ENCODE assay signal across 13 cellular contexts in the genomic region with DNA sequence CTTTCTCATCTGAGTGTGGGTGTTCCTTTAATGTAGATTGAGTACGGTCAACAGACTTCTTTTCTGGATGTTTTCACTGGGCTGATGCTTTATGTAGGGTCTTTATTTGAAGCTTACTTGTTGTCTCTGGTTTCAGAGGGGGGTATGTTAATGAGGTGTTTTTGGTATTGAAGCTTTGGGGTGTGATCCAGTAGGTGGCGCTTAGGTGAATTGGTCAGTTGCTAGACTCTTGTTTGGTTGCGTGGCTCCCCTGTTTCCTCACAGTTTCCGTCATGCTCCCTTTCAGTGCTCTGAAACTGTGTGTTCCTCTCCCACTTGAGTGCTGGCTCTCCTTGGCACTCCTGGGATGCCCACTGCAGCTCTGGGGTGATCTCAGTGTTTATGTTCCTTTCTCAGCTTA.
DNase-seq lines count a peak whose midpoint lies in the region; ATAC-seq, FAIRE-seq and TF ChIP-seq lines count a peak whose summit lies in the region.
"Had no signal": no experiment of that assay in that cellular context is flagged by ENCODE, and none has a peak within 500 bp of the region (broad histone marks: within the 10 kb centered on the region; RNA-seq: fewer than 3 reads in every experiment).

No MANE protein-coding gene starts in this region.

- H3K4me3 ChIP-seq in LNCaP clone FGC (ENCODE audit: low read depth, low read length) (no peak overlapping the region), GM12878 (no peak overlapping the region), HepG2 (replicated peaks in 1 of 3; ENCODE audit: insufficient read depth in 1 of 3, low read depth in 2 of 3, low read length in 3 of 3) (no peak overlapping the region)
- H3K4me3 ChIP-seq: SJSA1, smooth muscle cell had no signal

- H3K4me2 ChIP-seq in GM12878 (ENCODE audit: control insufficient read depth, insufficient read depth), result no peak overlapping the region
- no peak overlapping the region for H3K4me2 ChIP-seq in HepG2 (ENCODE audit: low read depth, low read length)
- H3K4me2 ChIP-seq: smooth muscle cell had no signal

- 39% methylated on average over 4 of the region's 4 CpGs for WGBS in GM12878 (ENCODE audit: insufficient coverage, insufficient replicate concordance, low lambda C conversion rate, missing lambda C conversion rate)
- 13% methylated on average over 4 of the region's 4 CpGs for WGBS in HepG2 (ENCODE audit: low lambda C conversion rate)

- no peak for TF ChIP-seq EP300 in GM12878 (IDR thresholded peaks at IDR 0.05; ENCODE audit: borderline replicate concordance in 1 of 2, control insufficient read depth in 1 of 2, low read depth in 2 of 2, low read length in 2 of 2)
- no peak for TF ChIP-seq EP300 in HepG2 (IDR thresholded peaks at IDR 0.05; ENCODE audit: low read depth in 2 of 2, low read length in 2 of 2)
- no peak for TF ChIP-seq EP300 in HepG2 (CRISPR knock-in tag; IDR thresholded peaks at IDR 0.05; ENCODE audit: borderline replicate concordance)

- TF ChIP-seq CTCF in GM12872 (IDR thresholded peaks at IDR 0.05; ENCODE audit: insufficient read depth, low read depth, low read length), result peak; percentile 60
- 0 out of 2 replicates have a peak, but pooled peaks have one; percentile 6 for TF ChIP-seq CTCF in LNCaP clone FGC (IDR thresholded peaks at IDR 0.05; ENCODE audit: control insufficient read depth, extremely low read depth, insufficient read depth)
- TF ChIP-seq CTCF in GM12878 (IDR thresholded peaks at IDR 0.05 in 2 of 3, conservative IDR thresholded peaks at IDR 0.05 in 1 of 3; ENCODE audit: control insufficient read depth in 2 of 3, extremely low read depth in 1 of 3, insufficient read depth in 1 of 3, low read depth in 3 of 3, low read length in 3 of 3), result peak; percentile 35 to 49 (median 39); a peak in 5 of 6 replicates
- no peak for TF ChIP-seq CTCF in HepG2 (CRISPR knock-in tag; IDR thresholded peaks at IDR 0.05)
- no peak for TF ChIP-seq CTCF in RWPE1 (conservative IDR thresholded peaks at IDR 0.05; ENCODE audit: low read depth)

- H3K36me3 ChIP-seq in GM12878 (ENCODE audit: control insufficient read depth in 2 of 2, insufficient read depth in 2 of 2, low read length in 1 of 2), result no peaks in the 10 kb centered on the region
- no peaks in the 10 kb centered on the region for H3K36me3 ChIP-seq in HepG2 (replicated peaks in 1 of 2; ENCODE audit: control insufficient read depth in 1 of 2, insufficient read depth in 2 of 2, low read length in 2 of 2)
- H3K36me3 ChIP-seq: SJSA1 had no signal

- no peaks in the 10 kb centered on the region for H3K79me2 ChIP-seq in GM12878 (ENCODE audit: control insufficient read depth, insufficient read depth, low read length)
- no peaks in the 10 kb centered on the region for H3K79me2 ChIP-seq in HepG2 (ENCODE audit: insufficient read depth, low read length)

- intact Hi-C loops in GM12878 (cut with micrococcal nuclease; ENCODE audit: unreplicated experiment), result loop anchor here (10.0 kb wide), 1 partner anchor 112 kb away; no protein-coding TSS in a partner anchor
- intact Hi-C loops in HepG2 (cut with micrococcal nuclease; ENCODE audit: unreplicated experiment), result no loop called here

- H4K20me1 ChIP-seq in GM12878 (ENCODE audit: control insufficient read depth, insufficient read depth) (no peaks in the 10 kb centered on the region), HepG2 (ENCODE audit: insufficient read depth, low read length) (no peaks in the 10 kb centered on the region)

- CTCF ChIA-PET in GM12878 (lab: Yijun Ruan, JAX) (interaction anchor here (0.8 to 1.5 kb wide), 4 partner anchors 10 to 386 kb away, joined by 3 to 6 read pairs (median 4); no protein-coding TSS in a partner anchor), HepG2 (lab: Yijun Ruan, JAX; ENCODE audit: low intra/inter-chr PET ratio, low total read pairs) (no interaction called here), RWPE1 (lab: Yijun Ruan, JAX) (interaction anchor here (0.5 to 0.7 kb wide), 2 partner anchors 43 to 68 kb away, joined by 3 read pairs; no protein-coding TSS in a partner anchor)

- H3K27ac ChIP-seq in GM12878 (ENCODE audit: control insufficient read depth, insufficient read depth), result no peak overlapping the region
- H3K27ac ChIP-seq in HepG2 (ENCODE audit: extremely low read length, insufficient read depth, low read length), result no peak overlapping the region
- no peak overlapping the region for H3K27ac ChIP-seq in RWPE1
- H3K27ac ChIP-seq: SJSA1 had no signal

- FAIRE-seq in GM12878 (lab: Jason Lieb, UNC) (no peak), HepG2 (lab: Jason Lieb, UNC) (peak; percentile 15)

- H3K9ac ChIP-seq in GM12878 (ENCODE audit: control insufficient read depth, insufficient read depth, low read length) (no peak overlapping the region), HepG2 (ENCODE audit: insufficient read depth, low read depth, low read length) (no peak overlapping the region)

- TF ChIP-seq RAD21 in GM12878 (IDR thresholded peaks at IDR 0.05; ENCODE audit: insufficient read depth, low read depth, low read length) (no peak), HepG2 (CRISPR knock-in tag; IDR thresholded peaks at IDR 0.05) (no peak)

- POLR2A ChIA-PET in GM12878 (lab: Charles Lee), result no interaction called here
- POLR2A ChIA-PET in HepG2 (lab: Yijun Ruan, JAX), result interaction anchor here (0.6 kb wide), 1 partner anchor 109 kb away, joined by 3 read pairs; no protein-coding TSS in a partner anchor
- POLR2A ChIA-PET in RWPE1 (lab: Yijun Ruan, JAX; ENCODE audit: low non-redundant PET), result no interaction called here

- BruUV-seq in GM12878 (replicated peaks; lab: Mats Ljungman, UMichigan) (no TSS peak), HepG2 (replicated peaks; lab: Mats Ljungman, UMichigan) (no TSS peak)

- SMC1A ChIA-PET in GM12878 (lab: Charles Lee; ENCODE audit: uncharacterized antibody, unreplicated experiment), result interaction anchor here (1.6 kb wide), 1 partner anchor 772 kb away, joined by 3 read pairs; no protein-coding TSS in a partner anchor

- H3K9me3 ChIP-seq in GM12878 (replicated peaks; ENCODE audit: control insufficient read depth, insufficient read depth, low read length), result no peaks in the 10 kb centered on the region
- no peaks in the 10 kb centered on the region for H3K9me3 ChIP-seq in HepG2 (ENCODE audit: low read length)

- H3K27me3 ChIP-seq in GM12878 (replicated peaks in 1 of 2; ENCODE audit: control insufficient read depth in 2 of 2, insufficient read depth in 2 of 2, low read length in 1 of 2), result no peaks in the 10 kb centered on the region
- peaks cover 1 to 3% of the 10 kb centered on the region in 2 experiments; a peak in 1 of 5 replicates for H3K27me3 ChIP-seq in HepG2 (ENCODE audit: control insufficient read depth in 1 of 2, insufficient read depth in 2 of 2, low read length in 2 of 2)
- H3K27me3 ChIP-seq: SJSA1 had no signal

- H3K4me1 ChIP-seq in GM12878 (ENCODE audit: control insufficient read depth, insufficient read depth, low read length) (no peaks in the 10 kb centered on the region), HepG2 (ENCODE audit: insufficient read depth, low read length) (no peaks in the 10 kb centered on the region)

- in situ Hi-C loops in GM12878 (cut with MboI) (loop anchor here (5.0 kb wide), 1 partner anchor 1880 kb away; no protein-coding TSS in a partner anchor), HepG2 (cut with HindIII; ENCODE audit: extremely low pct_ligation_motif_present, low pct_unique_long_range_greater_than_20kb) (loop anchor here (25.0 kb wide), 1 partner anchor 410 kb away; a partner anchor contains a TSS)

- ATAC-seq in GM12878 (0 out of 3 replicates have a peak, but pooled peaks have one; percentile 37), HepG2 (no peak), GM21717 (IDR thresholded peaks at IDR 0.05; ENCODE audit: unreplicated experiment) (no peak), GM19035 (IDR thresholded peaks at IDR 0.05; ENCODE audit: unreplicated experiment) (no peak)

- no peak overlapping the region; the same call in 1 of the 2 replicates for H2AFZ ChIP-seq in GM12878 (ENCODE audit: control insufficient read depth, low read depth, low read length)
- H2AFZ ChIP-seq in HepG2 (ENCODE audit: low read length), result no peak overlapping the region

- RAD21 ChIA-PET in GM12878 (lab: Charles Lee; ENCODE audit: unreplicated experiment), result no interaction called here

- DNase-seq in LNCaP clone FGC (ENCODE audit: low read depth) (no peak), GM12878 (ENCODE audit: low read depth, low spot score) (no peak), HepG2 (ENCODE audit: low spot score) (no peak), DMS79 (lab: John Stamatoyannopoulos, UW) (no peak), RWPE1 (ENCODE audit: low spot score) (no peak)
- DNase-seq: head of caudate nucleus, NCI-H1694 treated with DMSO at 0.1 percent for 48 hours, NCI-H774 had no signal

- TF ChIP-seq POLR2A in GM12878 (IDR thresholded peaks at IDR 0.05; ENCODE audit: low read depth, low read length), result no peak
- no peak for TF ChIP-seq POLR2A in HepG2 (IDR thresholded peaks at IDR 0.05; ENCODE audit: insufficient read depth in 1 of 2, low read depth in 2 of 2, low read length in 2 of 2)

TF ChIP-seq in GM12878, 131 proteins besides CTCF, POLR2A, EP300 and RAD21 (continues in another document):
- TF ChIP-seq RCOR1 (conservative IDR thresholded peaks at IDR 0.05; ENCODE audit: low read depth, low read length) (no peak), SMC3 (IDR thresholded peaks at IDR 0.05; ENCODE audit: borderline replicate concordance, low read length) (peak; percentile 17; the same call in 1 of the 2 replicates), NR2F1 (conservative IDR thresholded peaks at IDR 0.05) (no peak)

TF ChIP-seq in HepG2, 621 proteins besides CTCF, POLR2A, EP300 and RAD21:
- TF ChIP-seq MIXL1 (CRISPR knock-in tag; IDR thresholded peaks at IDR 0.05), result no peak
- no peak for TF ChIP-seq ZBTB38 (CRISPR knock-in tag; IDR thresholded peaks at IDR 0.05)
- TF ChIP-seq SOX13 (IDR thresholded peaks at IDR 0.05), result no peak
- no peak for TF ChIP-seq SOX13 (CRISPR knock-in tag; conservative IDR thresholded peaks at IDR 0.05 in 1 of 2, IDR thresholded peaks at IDR 0.05 in 1 of 2)
- TF ChIP-seq NFATC3 (CRISPR knock-in tag; IDR thresholded peaks at IDR 0.05), result no peak

Comparison
In these comparisons a context has a peak if more than half of its experiments do, and no peak if none do; other contexts are left out.
1. CTCF ChIP-seq: peak in GM12872 (single experiment), LNCaP clone FGC (single experiment) and GM12878 (3 of 3); none in HepG2 (single experiment) and RWPE1 (single experiment).